In genomic region chr12:7675455-7675854, GRCh38 we compare ENCODE assay signal across 17 cellular contexts. TPM values are rescaled to one million over a fixed set of nuclear protein-coding genes. Genes with fewer than 3 reads are reported as not detected.
"Had no signal": no experiment of that assay in that cellular context is flagged by ENCODE, and none has a peak within 500 bp of the region (broad histone marks: within the 10 kb centered on the region; RNA-seq: fewer than 3 reads in every experiment).

No MANE protein-coding gene starts in this region.

RNA-seq across cellular contexts. Expression of gene APOBEC1, which starts 9.7 kb away (rescaled TPM):
- total RNA-seq: activated naive CD4-positive, alpha-beta T cell treated with anti-CD3 and anti-CD28 coated beads, Interleukin-2, amount 50 U/mL, for 72 hours; activated T-cell treated with anti-CD3 and anti-CD28 coated beads, Interleukin-2, amount 50 U/mL, for 72 hours; breast epithelium; endodermal cell; esophagus muscularis mucosa; foreskin keratinocyte; heart left ventricle; left lobe of liver; lower lobe of right lung; mononuclear cell; myocyte; osteocyte; posterior vena cava; spleen; temporal lobe; tibial nerve; urinary bladder had no signal
- polyA plus RNA-seq: foreskin keratinocyte, heart left ventricle, spleen, urinary bladder had no signal

RNA-seq across cellular contexts. Expression of gene GDF3, which starts 20.1 kb away (rescaled TPM):
- total RNA-seq: activated naive CD4-positive, alpha-beta T cell treated with anti-CD3 and anti-CD28 coated beads, Interleukin-2, amount 50 U/mL, for 72 hours; activated T-cell treated with anti-CD3 and anti-CD28 coated beads, Interleukin-2, amount 50 U/mL, for 72 hours; foreskin keratinocyte; heart left ventricle; left lobe of liver; mononuclear cell; myocyte; osteocyte; temporal lobe; tibial nerve; urinary bladder had no signal
- polyA plus RNA-seq: foreskin keratinocyte had no signal

RNA-seq across cellular contexts. Expression of gene DPPA3, which starts 35.8 kb away (rescaled TPM):
- total RNA-seq: activated naive CD4-positive, alpha-beta T cell treated with anti-CD3 and anti-CD28 coated beads, Interleukin-2, amount 50 U/mL, for 72 hours; activated T-cell treated with anti-CD3 and anti-CD28 coated beads, Interleukin-2, amount 50 U/mL, for 72 hours; breast epithelium; esophagus muscularis mucosa; foreskin keratinocyte; heart left ventricle; left lobe of liver; lower lobe of right lung; mononuclear cell; myocyte; osteocyte; posterior vena cava; spleen; temporal lobe; tibial nerve; urinary bladder had no signal
- polyA plus RNA-seq: foreskin keratinocyte, heart left ventricle, spleen, urinary bladder had no signal
